1 cellular context compared by ENCODE assay signal in the genomic region with DNA sequence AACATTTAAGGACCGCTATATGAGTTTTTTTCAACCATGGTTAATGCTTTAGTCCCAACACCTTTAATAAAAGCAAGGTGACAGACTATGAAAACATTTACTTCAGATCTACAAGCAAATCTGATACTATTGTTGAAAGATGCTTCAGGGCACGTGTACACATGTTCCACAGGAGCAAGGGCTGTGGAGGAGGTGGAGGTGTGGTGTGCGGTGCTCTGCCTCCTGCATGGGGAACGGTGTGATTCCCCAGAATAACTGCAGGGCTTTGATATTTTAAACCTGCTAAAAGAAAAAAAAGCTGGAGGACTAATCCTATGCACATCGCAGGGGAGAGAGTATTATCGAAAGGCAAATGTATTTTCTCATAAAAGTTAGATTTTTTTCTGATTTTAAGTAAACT.
TF ChIP-seq lines count a peak whose summit lies in the region.

No MANE protein-coding gene starts in this region.

TF ChIP-seq in WTC11, 78 proteins besides CTCF, POLR2A, EP300 and RAD21 (continued from another document):
- TF ChIP-seq, protein P1, sequence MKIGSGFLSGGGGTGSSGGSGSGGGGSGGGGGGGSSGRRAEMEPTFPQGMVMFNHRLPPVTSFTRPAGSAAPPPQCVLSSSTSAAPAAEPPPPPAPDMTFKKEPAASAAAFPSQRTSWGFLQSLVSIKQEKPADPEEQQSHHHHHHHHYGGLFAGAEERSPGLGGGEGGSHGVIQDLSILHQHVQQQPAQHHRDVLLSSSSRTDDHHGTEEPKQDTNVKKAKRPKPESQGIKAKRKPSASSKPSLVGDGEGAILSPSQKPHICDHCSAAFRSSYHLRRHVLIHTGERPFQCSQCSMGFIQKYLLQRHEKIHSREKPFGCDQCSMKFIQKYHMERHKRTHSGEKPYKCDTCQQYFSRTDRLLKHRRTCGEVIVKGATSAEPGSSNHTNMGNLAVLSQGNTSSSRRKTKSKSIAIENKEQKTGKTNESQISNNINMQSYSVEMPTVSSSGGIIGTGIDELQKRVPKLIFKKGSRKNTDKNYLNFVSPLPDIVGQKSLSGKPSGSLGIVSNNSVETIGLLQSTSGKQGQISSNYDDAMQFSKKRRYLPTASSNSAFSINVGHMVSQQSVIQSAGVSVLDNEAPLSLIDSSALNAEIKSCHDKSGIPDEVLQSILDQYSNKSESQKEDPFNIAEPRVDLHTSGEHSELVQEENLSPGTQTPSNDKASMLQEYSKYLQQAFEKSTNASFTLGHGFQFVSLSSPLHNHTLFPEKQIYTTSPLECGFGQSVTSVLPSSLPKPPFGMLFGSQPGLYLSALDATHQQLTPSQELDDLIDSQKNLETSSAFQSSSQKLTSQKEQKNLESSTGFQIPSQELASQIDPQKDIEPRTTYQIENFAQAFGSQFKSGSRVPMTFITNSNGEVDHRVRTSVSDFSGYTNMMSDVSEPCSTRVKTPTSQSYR (CRISPR knock-in tag; IDR thresholded peaks at IDR 0.05): no peak
- TF ChIP-seq, protein P2, sequence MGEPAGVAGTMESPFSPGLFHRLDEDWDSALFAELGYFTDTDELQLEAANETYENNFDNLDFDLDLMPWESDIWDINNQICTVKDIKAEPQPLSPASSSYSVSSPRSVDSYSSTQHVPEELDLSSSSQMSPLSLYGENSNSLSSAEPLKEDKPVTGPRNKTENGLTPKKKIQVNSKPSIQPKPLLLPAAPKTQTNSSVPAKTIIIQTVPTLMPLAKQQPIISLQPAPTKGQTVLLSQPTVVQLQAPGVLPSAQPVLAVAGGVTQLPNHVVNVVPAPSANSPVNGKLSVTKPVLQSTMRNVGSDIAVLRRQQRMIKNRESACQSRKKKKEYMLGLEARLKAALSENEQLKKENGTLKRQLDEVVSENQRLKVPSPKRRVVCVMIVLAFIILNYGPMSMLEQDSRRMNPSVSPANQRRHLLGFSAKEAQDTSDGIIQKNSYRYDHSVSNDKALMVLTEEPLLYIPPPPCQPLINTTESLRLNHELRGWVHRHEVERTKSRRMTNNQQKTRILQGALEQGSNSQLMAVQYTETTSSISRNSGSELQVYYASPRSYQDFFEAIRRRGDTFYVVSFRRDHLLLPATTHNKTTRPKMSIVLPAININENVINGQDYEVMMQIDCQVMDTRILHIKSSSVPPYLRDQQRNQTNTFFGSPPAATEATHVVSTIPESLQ (CRISPR knock-in tag; IDR thresholded peaks at IDR 0.05): no peak
- TF ChIP-seq CREB1 (CRISPR knock-in tag; IDR thresholded peaks at IDR 0.05) (no peak), ZSCAN18 (CRISPR knock-in tag; IDR thresholded peaks at IDR 0.05) (no peak)
TF ChIP-seq in WTC11: peak in this region for 0.
